Comparison of ENCODE assay signal across 8 cellular contexts in genomic region chr11:123741159-123741951, GRCh38. TPM values are rescaled to one million over a fixed set of nuclear protein-coding genes. Genes with fewer than 3 reads are reported as not detected.
DNase-seq lines count a peak whose midpoint lies in the region; ATAC-seq and TF ChIP-seq lines count a peak whose summit lies in the region.

ZNF202 (minus strand) TSS chr11:123741660; CDS start chr11:123730888, 10,772 bp downstream.

- H3K9me3 Mint-ChIP-seq in T-helper 1 cell treated with Interleukin-12 subunit alpha and Interleukin-12 subunit beta and Interleukin-4 antibody, amounts not matched to agents 30 μg/mL and 1 μg/mL, for 36 hours = no peaks in the 10 kb centered on the region

- H3K27ac ChIP-seq in left ventricle myocardium inferior (replicated peaks) (peak within 1 kb of the TSS; percentile 89), prostate gland (peak within 1 kb of the TSS; percentile 72 to 77), urinary bladder (ENCODE audit: low read depth) (peak within 1 kb of the TSS; percentile 53)

- peak; percentile 39 for DNase-seq in NCI-H1694 treated with DMSO at 0.1 percent for 48 hours (lab: John Stamatoyannopoulos, UW)
- DNase-seq in amniotic stem cell (lab: John Stamatoyannopoulos, UW) = peak; percentile 55
- peak; percentile 93 for DNase-seq in left ventricle myocardium inferior
- DNase-seq in prostate gland (ENCODE audit: low spot score) = peak; percentile 85

- ATAC-seq in GM18499 (IDR thresholded peaks at IDR 0.05; ENCODE audit: insufficient read depth, unreplicated experiment) (peak; percentile 98), HG02938 (IDR thresholded peaks at IDR 0.05; ENCODE audit: unreplicated experiment) (peak; percentile 98)

- under 1% methylated on average over 65 of the region's 65 CpGs for WGBS in prostate gland
- under 1% methylated on average over 65 of the region's 65 CpGs for WGBS in urinary bladder

- H3K27me3 Mint-ChIP-seq in T-helper 1 cell treated with Interleukin-12 subunit alpha and Interleukin-12 subunit beta and Interleukin-4 antibody, amounts not matched to agents 30 μg/mL and 1 μg/mL, for 36 hours (ENCODE audit: low read depth) = peaks cover 16% of the 10 kb centered on the region

- peak within 1 kb of the TSS; percentile 84 for H3K4me3 Mint-ChIP-seq in T-helper 1 cell treated with Interleukin-12 subunit alpha and Interleukin-12 subunit beta and Interleukin-4 antibody, amounts not matched to agents 30 μg/mL and 1 μg/mL, for 36 hours

- TF ChIP-seq CTCF in left ventricle myocardium inferior (IDR thresholded peaks at IDR 0.05; ENCODE audit: borderline replicate concordance) (peak; percentile 37), prostate gland (IDR thresholded peaks at IDR 0.05) (peak in 3 of 4 experiments; percentile 8 to 15 (median 11))

- H3K36me3 ChIP-seq in left ventricle myocardium inferior (peaks cover 4% of the 10 kb centered on the region), prostate gland (no peaks in the 10 kb centered on the region), urinary bladder (ENCODE audit: insufficient read depth) (no peaks in the 10 kb centered on the region)

- no peaks in the 10 kb centered on the region for H3K9me3 ChIP-seq in left ventricle myocardium inferior (replicated peaks)
- H3K9me3 ChIP-seq in prostate gland = no peaks in the 10 kb centered on the region

- peaks cover 23% of the 10 kb centered on the region for H3K4me1 Mint-ChIP-seq in T-helper 1 cell treated with Interleukin-12 subunit alpha and Interleukin-12 subunit beta and Interleukin-4 antibody, amounts not matched to agents 30 μg/mL and 1 μg/mL, for 36 hours (ENCODE audit: low read depth)

- H3K27me3 ChIP-seq in left ventricle myocardium inferior (ENCODE audit: low read depth) (no peaks in the 10 kb centered on the region), prostate gland (replicated peaks; ENCODE audit: insufficient read depth) (no peaks in the 10 kb centered on the region)

- peaks cover 12% of the 10 kb centered on the region for H3K36me3 Mint-ChIP-seq in T-helper 1 cell treated with Interleukin-12 subunit alpha and Interleukin-12 subunit beta and Interleukin-4 antibody, amounts not matched to agents 30 μg/mL and 1 μg/mL, for 36 hours (ENCODE audit: low read depth)

- H3K27ac Mint-ChIP-seq in T-helper 1 cell treated with Interleukin-12 subunit alpha and Interleukin-12 subunit beta and Interleukin-4 antibody, amounts not matched to agents 30 μg/mL and 1 μg/mL, for 36 hours = peak within 1 kb of the TSS; percentile 89

- H3K4me1 ChIP-seq in left ventricle myocardium inferior (peaks cover 26% of the 10 kb centered on the region), prostate gland (replicated peaks) (peaks cover 7% of the 10 kb centered on the region), urinary bladder (ENCODE audit: insufficient read depth) (peaks cover 1% of the 10 kb centered on the region)

- intact Hi-C loops in left ventricle myocardium inferior (cut with micrococcal nuclease) (no loop called here), prostate gland (cut with DNase I) (no loop called here)

- peak; percentile 18 for TF ChIP-seq POLR2A in prostate gland (IDR thresholded peaks at IDR 0.05)

- H3K4me3 ChIP-seq in left ventricle myocardium inferior (peak within 1 kb of the TSS; percentile 95), prostate gland (peak within 1 kb of the TSS; percentile 71 to 96), urinary bladder (ENCODE audit: low read depth, low read length) (peak within 1 kb of the TSS; percentile 79)

RNA-seq across cellular contexts. Expression of gene ZNF202, which starts in this region (rescaled TPM):
- total RNA-seq in left ventricle myocardium inferior = 6.0 TPM
- 10 to 100 TPM in 1 of 2 donors, 1 to 10 TPM in 1; 5.7 to 15.2 TPM for total RNA-seq in prostate gland
- total RNA-seq in urinary bladder = 9.3 TPM
- polyA plus RNA-seq in urinary bladder = 8.2 TPM

Comparison
In these comparisons a context has a peak if more than half of its experiments do, and no peak if none do; other contexts are left out.
1. Peak in every context shown above with its lines: DNase-seq, ATAC-seq, H3K4me3 ChIP-seq and H3K27ac ChIP-seq.
2. DNase-seq: peak in every context shown above with its lines; median percentile 93 in left ventricle myocardium inferior; 85 in prostate gland; 55 in amniotic stem cell; 39 in NCI-H1694 treated with DMSO at 0.1 percent for 48 hours.